1 cellular context compared by ENCODE assay signal in genomic region chr19:43622956-43623355, GRCh38.
TF ChIP-seq lines count a peak whose summit lies in the region.

No MANE protein-coding gene starts in this region.

TF ChIP-seq in HepG2, 621 proteins besides CTCF, POLR2A, EP300 and RAD21:
- peak; percentile 48 for TF ChIP-seq AGO2 (optimal IDR thresholded peaks at IDR 0.05; ENCODE audit: low read depth, low read length)
- TF ChIP-seq PHF20 (CRISPR knock-in tag; IDR thresholded peaks at IDR 0.05), result no peak
- no peak for TF ChIP-seq ZSCAN31 (CRISPR knock-in tag; IDR thresholded peaks at IDR 0.05; ENCODE audit: low read depth)
- no peak for TF ChIP-seq CENPX (CRISPR knock-in tag; IDR thresholded peaks at IDR 0.05)
- no peak for TF ChIP-seq FOXK2 (IDR thresholded peaks at IDR 0.05)
- TF ChIP-seq SIN3A (IDR thresholded peaks at IDR 0.05; ENCODE audit: borderline replicate concordance, low read depth, low read length), result no peak
